9 cellular contexts compared by ENCODE assay signal in the genomic region with DNA sequence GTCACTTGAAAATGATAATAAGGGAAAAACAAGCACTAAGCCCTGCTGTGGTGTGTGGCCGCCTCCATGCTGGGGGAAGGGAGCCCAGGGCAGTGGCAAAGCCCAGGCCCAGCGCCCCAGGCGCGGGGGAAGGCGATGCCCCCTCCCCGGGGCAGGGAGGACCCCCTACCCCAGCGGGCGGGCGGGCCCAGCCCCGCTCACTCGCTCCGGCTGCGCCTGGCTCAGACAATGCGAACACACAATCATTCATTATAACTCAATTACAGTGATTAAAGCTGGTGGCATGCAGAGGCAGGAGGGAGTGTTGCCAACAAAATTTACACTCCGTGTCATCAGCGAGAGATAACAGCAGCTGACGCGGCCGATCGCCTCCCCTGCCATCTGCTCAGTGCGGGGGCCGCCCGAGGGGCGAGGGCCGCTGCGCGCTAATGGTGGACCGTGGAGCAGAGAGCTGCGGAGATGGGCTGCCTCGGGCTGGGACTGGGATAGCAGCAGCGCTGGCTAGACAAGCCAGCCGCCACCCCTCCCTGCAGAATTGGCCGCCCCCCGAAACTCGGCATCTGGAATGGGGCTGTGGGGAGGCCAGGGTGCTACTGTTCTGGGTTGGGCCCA.
DNase-seq lines count a peak whose midpoint lies in the region; ATAC-seq and TF ChIP-seq lines count a peak whose summit lies in the region.
"Had no signal": no experiment of that assay in that cellular context is flagged by ENCODE, and none has a peak within 500 bp of the region (broad histone marks: within the 10 kb centered on the region; RNA-seq: fewer than 3 reads in every experiment).

No MANE protein-coding gene starts in this region.

- H3K9me3 Mint-ChIP-seq in activated CD8-positive, alpha-beta memory T cell treated with anti-CD3 and anti-CD28 coated beads, Interleukin-2, amount 10 ng/mL, durations not matched to agents 7 days and 5 days (ENCODE audit: low read depth), result no peaks in the 10 kb centered on the region
- H3K9me3 Mint-ChIP-seq in stimulated activated memory B cell treated with anti-CD40 and anti-IgM and Interleukin-4, amounts not matched to agents 10 μg/mL and 1 μg/mL and 100 μg/mL, for 72 hours, result no peaks in the 10 kb centered on the region

- no peak for TF ChIP-seq CTCF in foreskin fibroblast (IDR thresholded peaks at IDR 0.05; ENCODE audit: low read depth, low read length)

- H3K36me3 Mint-ChIP-seq in activated CD8-positive, alpha-beta memory T cell treated with anti-CD3 and anti-CD28 coated beads, Interleukin-2, amount 10 ng/mL, durations not matched to agents 7 days and 5 days, result no peaks in the 10 kb centered on the region
- peaks cover 6% of the 10 kb centered on the region for H3K36me3 Mint-ChIP-seq in stimulated activated memory B cell treated with anti-CD40 and anti-IgM and Interleukin-4, amounts not matched to agents 10 μg/mL and 1 μg/mL and 100 μg/mL, for 72 hours

- no peak for ATAC-seq in activated CD8-positive, alpha-beta memory T cell treated with anti-CD3 and anti-CD28 coated beads, Interleukin-2, amount 10 ng/mL, durations not matched to agents 7 days and 5 days
- no peak for ATAC-seq in stimulated activated memory B cell treated with anti-CD40 and anti-IgM and Interleukin-4, amounts not matched to agents 10 μg/mL and 1 μg/mL and 100 μg/mL, for 72 hours
- ATAC-seq in GM21528 (IDR thresholded peaks at IDR 0.05; ENCODE audit: low FRiP score, unreplicated experiment), result no peak
- no peak for ATAC-seq in HG03135 (IDR thresholded peaks at IDR 0.05; ENCODE audit: unreplicated experiment)
- ATAC-seq in HG03175 (IDR thresholded peaks at IDR 0.05; ENCODE audit: unreplicated experiment), result no peak

- H3K4me3 ChIP-seq in foreskin fibroblast (ENCODE audit: low read depth in 1 of 2, low read length in 2 of 2), result peak overlapping the region; percentile 9 to 10
- H3K4me3 ChIP-seq: thoracic aorta had no signal

- peak; percentile 9 for DNase-seq in activated CD8-positive, alpha-beta memory T cell treated with anti-CD3 and anti-CD28 coated beads, Interleukin-2, amount 50 U/mL, for 4 hours
- DNase-seq in activated CD8-positive, alpha-beta memory T cell treated with anti-CD3 and anti-CD28 coated beads, Interleukin-2, amount 10 ng/mL, durations not matched to agents 7 days and 5 days, result no peak
- peak; percentile 98 for DNase-seq in NCI-H82 (lab: John Stamatoyannopoulos, UW)
- peak; percentile 50 to 81 for DNase-seq in foreskin fibroblast

- no peaks in the 10 kb centered on the region for H3K4me1 Mint-ChIP-seq in activated CD8-positive, alpha-beta memory T cell treated with anti-CD3 and anti-CD28 coated beads, Interleukin-2, amount 10 ng/mL, durations not matched to agents 7 days and 5 days
- H3K4me1 Mint-ChIP-seq in stimulated activated memory B cell treated with anti-CD40 and anti-IgM and Interleukin-4, amounts not matched to agents 10 μg/mL and 1 μg/mL and 100 μg/mL, for 72 hours, result peaks cover 75% of the 10 kb centered on the region

- CTCF ChIA-PET in activated CD8-positive, alpha-beta memory T cell treated with anti-CD3 and anti-CD28 coated beads, Interleukin-2, amount 10 ng/mL, durations not matched to agents 7 days and 5 days (lab: Charles Lee), result no interaction called here

- peaks cover 8% of the 10 kb centered on the region for H3K27me3 Mint-ChIP-seq in activated CD8-positive, alpha-beta memory T cell treated with anti-CD3 and anti-CD28 coated beads, Interleukin-2, amount 10 ng/mL, durations not matched to agents 7 days and 5 days
- no peaks in the 10 kb centered on the region for H3K27me3 Mint-ChIP-seq in stimulated activated memory B cell treated with anti-CD40 and anti-IgM and Interleukin-4, amounts not matched to agents 10 μg/mL and 1 μg/mL and 100 μg/mL, for 72 hours

- H3K27ac Mint-ChIP-seq in activated CD8-positive, alpha-beta memory T cell treated with anti-CD3 and anti-CD28 coated beads, Interleukin-2, amount 10 ng/mL, durations not matched to agents 7 days and 5 days, result no peak overlapping the region
- H3K27ac Mint-ChIP-seq in stimulated activated memory B cell treated with anti-CD40 and anti-IgM and Interleukin-4, amounts not matched to agents 10 μg/mL and 1 μg/mL and 100 μg/mL, for 72 hours, result peak overlapping the region; percentile 77

- H3K4me3 Mint-ChIP-seq in activated CD8-positive, alpha-beta memory T cell treated with anti-CD3 and anti-CD28 coated beads, Interleukin-2, amount 10 ng/mL, durations not matched to agents 7 days and 5 days, result no peak overlapping the region
- no peak overlapping the region for H3K4me3 Mint-ChIP-seq in stimulated activated memory B cell treated with anti-CD40 and anti-IgM and Interleukin-4, amounts not matched to agents 10 μg/mL and 1 μg/mL and 100 μg/mL, for 72 hours
